In the genomic region with DNA sequence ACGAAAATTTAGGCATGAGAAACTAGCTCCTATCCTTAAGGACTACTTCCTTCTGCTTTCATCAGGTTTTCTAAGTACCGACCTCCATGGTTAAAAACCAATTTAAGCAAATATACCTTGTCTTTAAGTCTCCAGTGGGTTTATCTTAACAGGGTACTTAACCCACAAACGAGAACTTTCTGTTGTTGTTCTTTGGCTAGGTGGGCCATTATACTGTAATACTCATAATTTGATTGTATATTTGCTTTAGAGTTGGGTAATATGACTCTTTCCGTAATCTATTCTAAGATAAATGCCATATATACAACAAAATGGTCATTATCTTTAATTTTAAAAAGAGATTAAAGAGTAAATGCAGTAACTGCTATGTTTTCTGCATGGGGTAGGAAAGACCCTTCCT, we compare ENCODE assay signal across 23 cellular contexts.
"Had no signal": no experiment of that assay in that cellular context is flagged by ENCODE, and none has a peak within 500 bp of the region (broad histone marks: within the 10 kb centered on the region; RNA-seq: fewer than 3 reads in every experiment).

No MANE protein-coding gene starts in this region.

- ATAC-seq: activated CD8-positive, alpha-beta T cell treated with anti-CD3 and anti-CD28 coated beads, Interleukin-2, amount 10 ng/mL, durations not matched to agents 7 days and 5 days; body of pancreas; T-helper 17 cell had no signal

- H3K36me3 Mint-ChIP-seq: activated naive CD4-positive, alpha-beta T cell treated with anti-CD3 and anti-CD28 coated beads, Interleukin-2, amount 50 U/mL, for 24 hours; WTC11 had no signal

- DNase-seq: activated CD4-positive, alpha-beta T cell treated with anti-CD3 and anti-CD28 coated beads for 48 hours; activated CD4-positive, alpha-beta T cell treated with anti-CD3 and anti-CD28 coated beads, Interleukin-2, amount 50 U/mL, for 4 hours; activated CD4-positive, CD25-positive, alpha-beta regulatory T cell treated with anti-CD3 and anti-CD28 coated beads, Interleukin-2, amount 50 U/mL, for 72 hours; activated CD8-positive, alpha-beta memory T cell treated with anti-CD3 and anti-CD28 coated beads, Interleukin-2, amount 50 U/mL, for 48 hours; activated CD8-positive, alpha-beta T cell treated with anti-CD3 and anti-CD28 coated beads, Interleukin-2, amount 10 ng/mL, durations not matched to agents 7 days and 5 days; activated T-cell treated with anti-CD3 and anti-CD28 coated beads, Interleukin-2, amount 50 U/mL, for 1 hour; aorta; body of pancreas; MM.1S; NCI-H1105; NCI-H1436 treated with DMSO at 0.1 percent for 48 hours; NCI-H187 treated with DMSO at 0.1 percent for 48 hours; NCI-H345; NCI-H510A; NCI-H526 treated with DMSO at 0.1 percent for 48 hours; NK-92 treated with Interleukin-12 subunit alpha and Interleukin-12 subunit beta, amount 100 ng/mL, for 24 hours; SIG-M5; T-helper 17 cell; T-helper 9 cell had no signal

- H3K4me3 ChIP-seq: body of pancreas had no signal

- H3K27me3 ChIP-seq: body of pancreas had no signal

- H3K9me3 ChIP-seq: body of pancreas had no signal

- H3K4me3 Mint-ChIP-seq: activated CD8-positive, alpha-beta T cell treated with anti-CD3 and anti-CD28 coated beads, Interleukin-2, amount 10 ng/mL, durations not matched to agents 7 days and 5 days; activated naive CD4-positive, alpha-beta T cell treated with anti-CD3 and anti-CD28 coated beads, Interleukin-2, amount 50 U/mL, for 24 hours; central memory CD8-positive, alpha-beta T cell; T-helper 17 cell; WTC11 had no signal

- H3K9me3 Mint-ChIP-seq: activated naive CD4-positive, alpha-beta T cell treated with anti-CD3 and anti-CD28 coated beads, Interleukin-2, amount 50 U/mL, for 24 hours; WTC11 had no signal

- H3K4me1 Mint-ChIP-seq: activated naive CD4-positive, alpha-beta T cell treated with anti-CD3 and anti-CD28 coated beads, Interleukin-2, amount 50 U/mL, for 24 hours; central memory CD8-positive, alpha-beta T cell had no signal

- H3K27ac Mint-ChIP-seq: activated CD8-positive, alpha-beta T cell treated with anti-CD3 and anti-CD28 coated beads, Interleukin-2, amount 10 ng/mL, durations not matched to agents 7 days and 5 days; activated naive CD4-positive, alpha-beta T cell treated with anti-CD3 and anti-CD28 coated beads, Interleukin-2, amount 50 U/mL, for 24 hours; T-helper 17 cell had no signal

- FAIRE-seq: RCC 7860 had no signal

- H3K27ac ChIP-seq: body of pancreas had no signal
